ENCODE assay signal across 16 cellular contexts in genomic region chr13:51629711-51630575, GRCh38. TPM values are rescaled to one million over a fixed set of nuclear protein-coding genes. Genes with fewer than 3 reads are reported as not detected.
DNase-seq lines count a peak whose midpoint lies in the region; ATAC-seq and TF ChIP-seq lines count a peak whose summit lies in the region.
"Had no signal": no experiment of that assay in that cellular context is flagged by ENCODE, and none has a peak within 500 bp of the region (broad histone marks: within the 10 kb centered on the region; RNA-seq: fewer than 3 reads in every experiment).

No MANE protein-coding gene starts in this region.

- no peaks in the 10 kb centered on the region for H3K9me3 ChIP-seq in RWPE2 (ENCODE audit: severe bottlenecking)
- H3K9me3 ChIP-seq: sigmoid colon, upper lobe of left lung had no signal

- TF ChIP-seq CTCF in RWPE2 (IDR thresholded peaks at IDR 0.05; ENCODE audit: poor library complexity, severe bottlenecking) (no peak), nephron progenitor cell (IDR thresholded peaks at IDR 0.05) (no peak)

- ATAC-seq in RWPE2 (ENCODE audit: low read depth), result no peak
- no peak for ATAC-seq in HG03039 (IDR thresholded peaks at IDR 0.05; ENCODE audit: unreplicated experiment)

- H3K4me1 Mint-ChIP-seq in activated CD4-positive, alpha-beta T cell treated with anti-CD3 and anti-CD28 coated beads, Interleukin-2, amount 10 ng/mL, durations not matched to agents 24 days and 14 days, result peaks cover 11% of the 10 kb centered on the region
- peaks cover 26% of the 10 kb centered on the region for H3K4me1 Mint-ChIP-seq in nephron progenitor cell

- peak overlapping the region; percentile 99 for H3K27ac ChIP-seq in RWPE2 (ENCODE audit: poor library complexity, severe bottlenecking)
- H3K27ac ChIP-seq: sigmoid colon, upper lobe of left lung had no signal

- H3K36me3 Mint-ChIP-seq in activated CD4-positive, alpha-beta T cell treated with anti-CD3 and anti-CD28 coated beads, Interleukin-2, amount 10 ng/mL, durations not matched to agents 24 days and 14 days (ENCODE audit: low read depth), result peaks cover 2% of the 10 kb centered on the region
- no peaks in the 10 kb centered on the region for H3K36me3 Mint-ChIP-seq in nephron progenitor cell (ENCODE audit: low read depth)

- H3K9me3 Mint-ChIP-seq in activated CD4-positive, alpha-beta T cell treated with anti-CD3 and anti-CD28 coated beads, Interleukin-2, amount 10 ng/mL, durations not matched to agents 24 days and 14 days, result no peaks in the 10 kb centered on the region
- no peaks in the 10 kb centered on the region for H3K9me3 Mint-ChIP-seq in nephron progenitor cell
- H3K9me3 Mint-ChIP-seq: stimulated activated naive CD8-positive, alpha-beta T cell treated with anti-CD3 and anti-CD28 coated beads, Interleukin-15, Interleukin-2, amounts not matched to agents 100 ng/mL and 50 ng/mL, for 24 hours had no signal

- peak overlapping the region; percentile 8 for H3K27ac Mint-ChIP-seq in activated CD4-positive, alpha-beta T cell treated with anti-CD3 and anti-CD28 coated beads, Interleukin-2, amount 10 ng/mL, durations not matched to agents 24 days and 14 days
- no peak overlapping the region for H3K27ac Mint-ChIP-seq in nephron progenitor cell

- intact Hi-C loops in activated CD4-positive, alpha-beta T cell treated with anti-CD3 and anti-CD28 coated beads, Interleukin-2, amount 10 ng/mL, durations not matched to agents 24 days and 14 days (cut with micrococcal nuclease), result loop anchor here (2.0 to 5.0 kb wide), 2 partner anchors 15 to 52 kb away; no protein-coding TSS in a partner anchor

- H3K27me3 ChIP-seq in RWPE2 (ENCODE audit: insufficient read depth, poor library complexity, severe bottlenecking), result no peaks in the 10 kb centered on the region
- H3K27me3 ChIP-seq: BLaER1 treated with 17β-estradiol and CSF1 and Interleukin-3, amounts not matched to agents 10 nM and 100 nM; sigmoid colon; upper lobe of left lung had no signal

- H3K4me1 ChIP-seq in RWPE2 (ENCODE audit: insufficient read depth, poor library complexity, severe bottlenecking), result peaks cover 57% of the 10 kb centered on the region

- H3K36me3 ChIP-seq in RWPE2 (ENCODE audit: low read depth), result peaks cover 9% of the 10 kb centered on the region; the same call in 1 of the 2 replicates
- H3K36me3 ChIP-seq: sigmoid colon, upper lobe of left lung had no signal

- H3K27me3 Mint-ChIP-seq in activated CD4-positive, alpha-beta T cell treated with anti-CD3 and anti-CD28 coated beads, Interleukin-2, amount 10 ng/mL, durations not matched to agents 24 days and 14 days, result no peaks in the 10 kb centered on the region
- H3K27me3 Mint-ChIP-seq in nephron progenitor cell (ENCODE audit: low read depth, poor library complexity), result no peaks in the 10 kb centered on the region
- H3K27me3 Mint-ChIP-seq: stimulated activated naive CD8-positive, alpha-beta T cell treated with anti-CD3 and anti-CD28 coated beads, Interleukin-15, Interleukin-2, amounts not matched to agents 100 ng/mL and 50 ng/mL, for 24 hours had no signal

- H3K4me3 ChIP-seq in RWPE2 (ENCODE audit: severe bottlenecking), result no peak overlapping the region
- H3K4me3 ChIP-seq: BLaER1 treated with 17β-estradiol and CSF1 and Interleukin-3, amounts not matched to agents 10 nM and 100 nM; sigmoid colon; upper lobe of left lung had no signal

- no peak overlapping the region for H3K4me3 Mint-ChIP-seq in activated CD4-positive, alpha-beta T cell treated with anti-CD3 and anti-CD28 coated beads, Interleukin-2, amount 10 ng/mL, durations not matched to agents 24 days and 14 days
- H3K4me3 Mint-ChIP-seq in nephron progenitor cell, result no peak overlapping the region
- H3K4me3 Mint-ChIP-seq: stimulated activated naive CD8-positive, alpha-beta T cell treated with anti-CD3 and anti-CD28 coated beads, Interleukin-15, Interleukin-2, amounts not matched to agents 100 ng/mL and 50 ng/mL, for 24 hours had no signal

- DNase-seq in activated CD4-positive, alpha-beta T cell treated with anti-CD3 and anti-CD28 coated beads, Interleukin-2, amount 10 ng/mL, durations not matched to agents 24 days and 14 days, result no peak
- DNase-seq in activated CD4-positive, alpha-beta T cell treated with anti-CD3 and anti-CD28 coated beads, Interleukin-2, amount 50 U/mL, for 1 hour, result no peak
- DNase-seq in RWPE2 (ENCODE audit: low spot score) (no peak), fibroblast of gingiva (ENCODE audit: low read depth) (peak; percentile 34), superior temporal gyrus (ENCODE audit: extremely low spot score) (peak; percentile 33), nephron progenitor cell (no peak), Kasumi-1 (lab: John Stamatoyannopoulos, UW) (no peak)
- DNase-seq: activated naive CD4-positive, alpha-beta T cell treated with Interleukin-2 at 50 U/mL for 16 hours; kidney glomerular epithelial cell; mammary epithelial cell; NCI-H510A treated with DMSO at 0.1 percent for 48 hours; sigmoid colon; upper lobe of left lung had no signal

RNA-seq across cellular contexts. Expression of gene WDFY2, which starts 45.7 kb away (rescaled TPM):
- total RNA-seq in activated CD4-positive, alpha-beta T cell treated with anti-CD3 and anti-CD28 coated beads, Interleukin-2, amount 10 ng/mL, durations not matched to agents 24 days and 14 days, result 9.1 and 11.1 TPM in 2 replicates

Comparison
In these comparisons a context has a peak if more than half of its experiments do, and no peak if none do; other contexts are left out.
1. DNase-seq: peak in fibroblast of gingiva (single experiment) and superior temporal gyrus (single experiment); none in activated CD4-positive, alpha-beta T cell treated with anti-CD3 and anti-CD28 coated beads, Interleukin-2, amount 10 ng/mL, durations not matched to agents 24 days and 14 days (single experiment), activated CD4-positive, alpha-beta T cell treated with anti-CD3 and anti-CD28 coated beads, Interleukin-2, amount 50 U/mL, for 1 hour (single experiment), RWPE2 (single experiment), nephron progenitor cell (single experiment) and Kasumi-1 (0 of 2).